8 cellular contexts compared by ENCODE assay signal in the genomic region with DNA sequence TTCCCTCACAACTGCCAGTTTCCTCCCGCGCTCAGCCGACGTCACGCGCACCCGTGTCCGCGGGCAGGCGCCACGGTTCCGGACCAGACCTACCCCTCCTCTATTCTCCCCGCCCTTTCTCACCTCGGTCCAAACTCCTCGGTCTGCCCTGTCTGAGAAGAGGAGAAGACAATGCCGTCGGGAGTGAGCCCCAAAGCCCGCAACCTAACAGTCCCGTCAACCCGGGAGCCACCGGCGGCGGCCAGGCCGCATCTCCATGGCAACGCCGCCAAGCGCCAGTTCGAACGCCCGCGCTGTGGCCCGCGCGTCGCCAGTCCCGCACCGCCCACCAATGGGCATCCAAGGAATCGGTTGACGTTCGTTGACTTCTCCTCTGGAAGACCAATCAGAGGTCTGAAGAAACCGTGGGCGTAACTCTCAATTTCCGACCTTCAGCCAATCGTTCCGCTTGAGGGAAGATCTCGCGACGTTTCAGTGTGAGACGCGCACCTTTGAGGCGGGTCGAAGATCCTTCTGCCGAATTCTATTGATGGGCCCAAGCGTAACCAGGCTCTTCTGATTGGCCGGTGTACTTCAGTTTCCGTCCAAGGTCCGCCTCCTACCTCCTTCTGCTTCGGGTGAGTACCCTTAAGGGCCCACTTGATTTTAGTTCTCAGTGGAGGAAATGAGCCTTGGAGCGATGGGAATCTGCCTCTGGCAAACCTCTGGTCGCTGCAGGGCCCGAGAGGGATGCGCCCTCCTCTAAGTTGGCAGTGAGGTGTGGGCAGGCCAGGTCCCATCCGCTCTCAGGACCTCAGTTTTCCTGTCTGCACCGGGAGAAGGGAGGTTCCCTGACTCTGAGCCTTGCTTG. TPM values are rescaled to one million over a fixed set of nuclear protein-coding genes. Genes with fewer than 3 reads are reported as not detected.
DNase-seq lines count a peak whose midpoint lies in the region; ATAC-seq, FAIRE-seq and TF ChIP-seq lines count a peak whose summit lies in the region.

Gene KIF24 (minus strand): TSS at position 286 of the 850 bp plus-strand sequence. CDS start 17,922 bp downstream, outside the sequence.
Gene NUDT2 (plus strand): TSS at position 587 of the 850 bp plus-strand sequence. CDS start 9,471 bp downstream, outside the sequence.

- peak; percentile 85 for DNase-seq in GM12891 (ENCODE audit: insufficient read length, low spot score)
- DNase-seq in NCI-H1417 treated with DMSO at 0.1 percent for 48 hours (lab: John Stamatoyannopoulos, UW) = peak; percentile 89
- DNase-seq in SW 1271 (lab: John Stamatoyannopoulos, UW) = peak; percentile 96 to 98
- peak; percentile 100 for DNase-seq in adipocyte (ENCODE audit: low read depth)
- peak; percentile 100 for DNase-seq in cardiac muscle cell (ENCODE audit: low read depth in 1 of 2, low spot score in 1 of 2)
- DNase-seq in pancreas = peak; percentile 93 to 99 (median 97)
- DNase-seq in tibial artery = peak; percentile 98 to 99

- WGBS in pancreas, 2 donors = 0% methylated on average over 64 of the region's 64 CpGs

- H3K27ac ChIP-seq in cardiac muscle cell = peak within 1 kb of the TSS; percentile 74
- H3K27ac ChIP-seq in pancreas = peak within 1 kb of the TSS; percentile 66 to 93 (median 79)
- peak within 1 kb of the TSS; percentile 90 for H3K27ac ChIP-seq in tibial artery

- FAIRE-seq in GM12891 (lab: Jason Lieb, UNC) (peak; percentile 99), pancreas (lab: Jason Lieb, UNC) (peak; percentile 99)

- no peak for TF ChIP-seq CTCF in cardiac muscle cell (IDR thresholded peaks at IDR 0.05; ENCODE audit: low read depth, low read length)
- no peak for TF ChIP-seq CTCF in pancreas (IDR thresholded peaks at IDR 0.05)
- no peak for TF ChIP-seq CTCF in tibial artery (IDR thresholded peaks at IDR 0.05)

- peak within 1 kb of the TSS; percentile 99 for H3K9ac ChIP-seq in adipocyte (ENCODE audit: low read length)

- TF ChIP-seq POLR2A in GM12891 (IDR thresholded peaks at IDR 0.05; ENCODE audit: low read depth, low read length) = peak; percentile 90; the same call in 1 of the 2 replicates

- H3K27me3 ChIP-seq in adipocyte (replicated peaks; ENCODE audit: control insufficient read depth, insufficient read depth, low read length) (no peaks in the 10 kb centered on the region), cardiac muscle cell (no peaks in the 10 kb centered on the region), pancreas (no peaks in the 10 kb centered on the region), tibial artery (no peaks in the 10 kb centered on the region)

- ATAC-seq in HG02798 (IDR thresholded peaks at IDR 0.05; ENCODE audit: poor library complexity, unreplicated experiment) (peak; percentile 94), pancreas (peak; percentile 93 to 97 (median 94))

- H3K9me3 ChIP-seq in adipocyte (ENCODE audit: control insufficient read depth, low read length) (no peaks in the 10 kb centered on the region), cardiac muscle cell (ENCODE audit: low read depth) (no peaks in the 10 kb centered on the region), pancreas (no peaks in the 10 kb centered on the region), tibial artery (no peaks in the 10 kb centered on the region)

- peak within 1 kb of the TSS; percentile 96 for H3K4me3 ChIP-seq in adipocyte (ENCODE audit: low read length)
- peak within 1 kb of the TSS; percentile 78 for H3K4me3 ChIP-seq in cardiac muscle cell
- peak within 1 kb of the TSS; percentile 39 to 85 (median 62) for H3K4me3 ChIP-seq in pancreas
- peak within 1 kb of the TSS; percentile 66 to 76 for H3K4me3 ChIP-seq in tibial artery

- H3K36me3 ChIP-seq in adipocyte (ENCODE audit: control insufficient read depth, insufficient read depth, low read length, severe bottlenecking) (no peaks in the 10 kb centered on the region), cardiac muscle cell (no peaks in the 10 kb centered on the region), pancreas (no peaks in the 10 kb centered on the region), tibial artery (no peaks in the 10 kb centered on the region)

- intact Hi-C loops in pancreas (cut with DNase I) = no loop called here
- intact Hi-C loops in tibial artery (cut with DNase I; ENCODE audit: low total_unique reads) = no loop called here

- peaks cover 37% of the 10 kb centered on the region for H3K4me1 ChIP-seq in adipocyte (ENCODE audit: control insufficient read depth, insufficient read depth, low read length)
- peaks cover 4% of the 10 kb centered on the region for H3K4me1 ChIP-seq in cardiac muscle cell (ENCODE audit: low read depth)
- H3K4me1 ChIP-seq in pancreas = peaks cover 4 to 12% (median 9%) of the 10 kb centered on the region in 3 donors
- peaks cover 0 to 19% (median 9%) of the 10 kb centered on the region in 4 donors for H3K4me1 ChIP-seq in tibial artery

TF ChIP-seq in GM12891, 5 proteins besides CTCF, POLR2A, EP300 and RAD21:
- TF ChIP-seq PAX5 (IDR thresholded peaks at IDR 0.05; ENCODE audit: insufficient read depth, low read length, severe bottlenecking) = peak; percentile 34
- TF ChIP-seq POU2F2 (IDR thresholded peaks at IDR 0.05; ENCODE audit: low read depth, low read length) = peak; percentile 65
- TF ChIP-seq POLR2AphosphoS5 (IDR thresholded peaks at IDR 0.05; ENCODE audit: low read depth, low read length) = peak; percentile 87
- no peak for TF ChIP-seq SPI1 (IDR thresholded peaks at IDR 0.05; ENCODE audit: low read depth, low read length)
- TF ChIP-seq TAF1 (IDR thresholded peaks at IDR 0.05; ENCODE audit: low read depth, low read length) = peak; percentile 92

RNA-seq across cellular contexts. Expression of gene KIF24, which starts in this region (rescaled TPM):
- polyA plus RNA-seq in GM12891 (2012; ENCODE audit: low read depth, missing spikeins) = 1.6 TPM
- total RNA-seq in cardiac muscle cell (2.7 and 5.8 TPM in 2 replicates), pancreas (under 1 TPM; 0.37 to 0.69 (median 0.48) TPM)
- polyA plus RNA-seq in cardiac muscle cell (1.6 and 2.1 TPM in 2 replicates), pancreas (under 1 TPM; 0.38 to 0.52 TPM)

RNA-seq across cellular contexts. Expression of gene NUDT2, which starts in this region (rescaled TPM):
- 27.3 TPM for polyA plus RNA-seq in GM12891 (2012; ENCODE audit: low read depth, missing spikeins)
- 33.6 and 35.5 TPM in 2 replicates for total RNA-seq in cardiac muscle cell
- 32.1 and 39.1 TPM in 2 replicates for polyA plus RNA-seq in cardiac muscle cell
- 10 to 100 TPM in 5 of 6 donors, 1 to 10 TPM in 1; 9.7 to 16.8 (median 13.2) TPM for total RNA-seq in pancreas
- polyA plus RNA-seq in pancreas = 10 to 100 TPM; 13.7 to 32.6 TPM

Comparison
In these comparisons a context has a peak if more than half of its experiments do, and no peak if none do; other contexts are left out.
1. Peak in every context shown above with its lines: DNase-seq, ATAC-seq, H3K4me3 ChIP-seq and H3K27ac ChIP-seq.